In the genomic region with DNA sequence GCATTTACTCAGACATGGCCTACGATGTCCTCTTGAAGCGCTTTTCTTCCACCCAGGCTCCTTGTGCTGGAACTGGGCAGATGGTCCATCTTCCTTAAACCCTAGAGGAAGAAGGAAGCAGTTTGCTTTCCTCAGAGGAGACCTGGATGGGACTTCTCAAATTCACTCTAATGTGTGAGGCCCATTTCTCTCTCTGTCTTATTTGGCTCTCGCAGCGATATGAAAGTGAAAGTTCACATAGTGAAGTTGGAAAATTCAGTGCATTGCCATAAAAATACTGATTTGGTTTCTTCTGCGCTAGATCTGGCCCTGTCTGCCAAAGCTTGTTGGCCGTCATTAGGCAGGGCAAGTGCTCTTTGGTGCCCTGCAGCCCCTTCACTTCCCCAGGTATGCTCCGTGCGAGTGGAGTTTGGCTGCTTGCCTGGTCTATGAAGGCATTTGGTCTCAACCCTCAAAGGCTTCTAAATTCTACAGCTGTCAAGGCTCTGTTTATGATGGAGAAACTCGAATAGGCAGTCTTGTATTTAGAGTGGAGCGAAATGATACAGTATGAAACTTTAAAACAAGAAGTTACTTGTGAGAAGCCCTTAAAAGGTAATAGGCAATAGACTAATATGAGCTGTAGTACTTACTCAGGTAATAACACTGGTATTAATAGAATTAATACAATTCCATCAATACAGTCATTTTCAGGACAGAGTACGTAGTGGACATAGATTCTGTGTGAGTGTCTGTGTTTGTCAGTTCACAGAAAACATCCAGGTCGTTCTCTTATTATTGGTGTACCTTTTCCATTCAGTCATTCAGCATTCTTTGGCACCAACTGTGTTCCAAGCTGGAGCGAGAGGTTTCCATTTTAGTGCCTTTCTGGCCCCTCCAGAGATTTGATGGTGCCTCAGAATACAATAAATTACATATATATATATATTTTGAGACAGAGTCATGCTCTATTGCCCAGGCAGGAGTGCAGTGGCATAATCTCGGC, we compare ENCODE assay signal across 9 cellular contexts. TPM values are rescaled to one million over a fixed set of nuclear protein-coding genes. Genes with fewer than 3 reads are reported as not detected.
A peak's percentile ranks its signal among the peaks of the same experiment; 100 is the strongest.
DNase-seq lines count a peak whose midpoint lies in the region; ATAC-seq and TF ChIP-seq lines count a peak whose summit lies in the region.
"Had no signal": no experiment of that assay in that cellular context is flagged by ENCODE, and none has a peak within 500 bp of the region (broad histone marks: within the 10 kb centered on the region; RNA-seq: fewer than 3 reads in every experiment).

No MANE protein-coding gene starts in this region.

- H2AFZ ChIP-seq in KMS-11 (ENCODE audit: low read depth) (no peak overlapping the region), Karpas-422 (ENCODE audit: low read length) (no peak overlapping the region)

- peak in 1 of 7 experiments; percentile 14 for DNase-seq in CD8-positive, alpha-beta T cell
- DNase-seq in colonic mucosa (no peak), NCI-H774 (lab: John Stamatoyannopoulos, UW) (no peak), NCI-H1436 (lab: John Stamatoyannopoulos, UW) (no peak), Karpas-422 (no peak), NCI-H2081 (lab: John Stamatoyannopoulos, UW) (no peak)
- DNase-seq: effector CD4-positive, alpha-beta T cell had no signal

- peak overlapping the region; percentile 77 for H3K4me3 Mint-ChIP-seq in CD8-positive, alpha-beta T cell
- peak overlapping the region in 2 of 3 experiments; percentile 62 to 73 for H3K4me3 Mint-ChIP-seq in nephron

- H3K27me3 Mint-ChIP-seq in CD8-positive, alpha-beta T cell (ENCODE audit: low read depth), result no peaks in the 10 kb centered on the region
- no peaks in the 10 kb centered on the region for H3K27me3 Mint-ChIP-seq in nephron (ENCODE audit: low read depth)

- no peak for TF ChIP-seq CTCF in CD8-positive, alpha-beta T cell (IDR thresholded peaks at IDR 0.05)
- TF ChIP-seq CTCF in KMS-11 (conservative IDR thresholded peaks at IDR 0.05; ENCODE audit: low read depth, low read length) (no peak), colonic mucosa (IDR thresholded peaks at IDR 0.05) (no peak), nephron (IDR thresholded peaks at IDR 0.05; ENCODE audit: unreplicated experiment in 3 of 3) (no peak)

- no peak overlapping the region for H3K4me3 ChIP-seq in CD8-positive, alpha-beta T cell (ENCODE audit: low read depth, low read length)
- H3K4me3 ChIP-seq in KMS-11 (IDR thresholded peaks at IDR 0.05; ENCODE audit: insufficient read depth, low read depth, low read length) (no peak overlapping the region), colonic mucosa (peak overlapping the region; percentile 2), Karpas-422 (ENCODE audit: low read length) (no peak overlapping the region)

- H3K4me2 ChIP-seq in KMS-11 (0 out of 2 replicates have a peak overlapping the region, but pooled peaks have one; percentile 0), Karpas-422 (ENCODE audit: low read depth, low read length, poor library complexity, severe bottlenecking) (no peak overlapping the region)

- H3K27ac ChIP-seq in CD8-positive, alpha-beta T cell (ENCODE audit: low read depth, low read length), result no peak overlapping the region
- H3K27ac ChIP-seq in KMS-11, result no peak overlapping the region
- peak overlapping the region; percentile 66 for H3K27ac ChIP-seq in colonic mucosa
- H3K27ac ChIP-seq in Karpas-422 (ENCODE audit: low read length), result no peak overlapping the region

- no peak overlapping the region for H3K9ac ChIP-seq in KMS-11
- H3K9ac ChIP-seq in colonic mucosa (ENCODE audit: low read depth in 2 of 2, low read length in 2 of 2), result peak overlapping the region in 1 of 2 donors; percentile 27
- H3K9ac ChIP-seq in Karpas-422 (ENCODE audit: low read length), result no peak overlapping the region

- no peaks in the 10 kb centered on the region for H3K36me3 ChIP-seq in CD8-positive, alpha-beta T cell (ENCODE audit: insufficient read depth, low read length)
- no peaks in the 10 kb centered on the region for H3K36me3 ChIP-seq in KMS-11 (ENCODE audit: insufficient read depth)
- H3K36me3 ChIP-seq in colonic mucosa, result no peaks in the 10 kb centered on the region
- H3K36me3 ChIP-seq in Karpas-422 (ENCODE audit: insufficient read depth, low read length), result no peaks in the 10 kb centered on the region

- no peaks in the 10 kb centered on the region for H3K9me2 ChIP-seq in Karpas-422 (replicated peaks; ENCODE audit: insufficient read depth, low read length)

- POLR2A ChIA-PET in CD8-positive, alpha-beta T cell (lab: Charles Lee), result interaction anchor here (1.4 kb wide), 1 partner anchor 53 kb away, joined by 3 read pairs; the partner anchor contains the start of gene NECAP2

- H3K27me3 ChIP-seq in CD8-positive, alpha-beta T cell (ENCODE audit: insufficient read depth, low read length), result no peaks in the 10 kb centered on the region
- H3K27me3 ChIP-seq in KMS-11 (ENCODE audit: insufficient read depth, low read depth) (no peaks in the 10 kb centered on the region), colonic mucosa (no peaks in the 10 kb centered on the region), Karpas-422 (ENCODE audit: low read length) (no peaks in the 10 kb centered on the region)

- peak; percentile 40 for ATAC-seq in CD8-positive, alpha-beta T cell

- peaks cover 71% of the 10 kb centered on the region for H3K4me1 ChIP-seq in CD8-positive, alpha-beta T cell (ENCODE audit: insufficient read depth, low read length)
- peaks cover 42% of the 10 kb centered on the region for H3K4me1 ChIP-seq in KMS-11 (ENCODE audit: low read depth, poor library complexity, severe bottlenecking)
- peaks cover 4% of the 10 kb centered on the region for H3K4me1 ChIP-seq in colonic mucosa
- peaks cover 46% of the 10 kb centered on the region for H3K4me1 ChIP-seq in Karpas-422 (ENCODE audit: low read length)

- no peaks in the 10 kb centered on the region for H3K9me3 ChIP-seq in CD8-positive, alpha-beta T cell (ENCODE audit: low read length)
- H3K9me3 ChIP-seq in colonic mucosa, result no peaks in the 10 kb centered on the region
- no peaks in the 10 kb centered on the region for H3K9me3 ChIP-seq in Karpas-422 (ENCODE audit: low read length)

- peak overlapping the region; percentile 85 for H3K27ac Mint-ChIP-seq in CD8-positive, alpha-beta T cell
- peak overlapping the region; percentile 82 to 90 (median 89) for H3K27ac Mint-ChIP-seq in nephron

- no peaks in the 10 kb centered on the region for H3K9me3 Mint-ChIP-seq in CD8-positive, alpha-beta T cell
- H3K9me3 Mint-ChIP-seq in nephron, result no peaks in the 10 kb centered on the region

- H4K20me1 ChIP-seq in KMS-11 (ENCODE audit: insufficient read depth) (peaks cover 24% of the 10 kb centered on the region), Karpas-422 (ENCODE audit: insufficient read depth, low read depth, low read length) (peaks cover 66% of the 10 kb centered on the region)

- H3K4me1 Mint-ChIP-seq in CD8-positive, alpha-beta T cell (ENCODE audit: low read depth), result peaks cover 84% of the 10 kb centered on the region
- H3K4me1 Mint-ChIP-seq in nephron, result peaks cover 63% of the 10 kb centered on the region

- CTCF ChIA-PET in CD8-positive, alpha-beta T cell (lab: Charles Lee), result interaction anchor here (1.1 to 1.5 kb wide), 2 partner anchors 24 to 305 kb away, joined by 3 to 4 read pairs; no protein-coding TSS in a partner anchor

- intact Hi-C loops in CD8-positive, alpha-beta T cell (cut with DNase I, micrococcal nuclease), result no loop called here
- intact Hi-C loops in colonic mucosa (cut with DNase I), result no loop called here

- peaks cover 26% of the 10 kb centered on the region for H3K36me3 Mint-ChIP-seq in CD8-positive, alpha-beta T cell
- H3K36me3 Mint-ChIP-seq in nephron (ENCODE audit: low read depth), result peaks cover 13% of the 10 kb centered on the region

- H3K79me2 ChIP-seq in KMS-11 (ENCODE audit: insufficient read depth, low read depth), result peaks cover 95% of the 10 kb centered on the region
- H3K79me2 ChIP-seq in Karpas-422 (ENCODE audit: low read length), result peaks cover 95% of the 10 kb centered on the region

RNA-seq across cellular contexts. Expression of gene SZRD1, which starts 20.5 kb away (rescaled TPM):
- total RNA-seq in CD8-positive, alpha-beta T cell, result 100 to 1,000 TPM; 133 to 136 TPM
- total RNA-seq in colonic mucosa, result 100 to 1,000 TPM; 119 to 140 TPM
- total RNA-seq in Karpas-422 (2014; rRNA removed; shearing (Covaris generic); ENCODE audit: low replicate concordance), result 34.5 and 52.2 TPM in 2 replicates

RNA-seq across cellular contexts. Expression of gene FBXO42, which starts 35.2 kb away (rescaled TPM):
- total RNA-seq in CD8-positive, alpha-beta T cell, result 10 to 100 TPM; 18.0 to 18.2 TPM
- total RNA-seq in colonic mucosa, result 10 to 100 TPM; 15.0 to 17.8 TPM
- 27.9 and 31.7 TPM in 2 replicates for total RNA-seq in Karpas-422 (2014; rRNA removed; shearing (Covaris generic); ENCODE audit: low replicate concordance)

RNA-seq across cellular contexts. Expression of gene SPATA21, which starts 49.7 kb away (rescaled TPM):
- total RNA-seq in CD8-positive, alpha-beta T cell, result not detected
- not detected for total RNA-seq in colonic mucosa
- total RNA-seq in Karpas-422 (2014; rRNA removed; shearing (Covaris generic); ENCODE audit: low replicate concordance), result 1.2 and 1.4 TPM in 2 replicates

RNA-seq across cellular contexts. Expression of gene NECAP2, which starts 53.0 kb away (rescaled TPM):
- 10 to 100 TPM; 52.1 to 53.7 TPM for total RNA-seq in CD8-positive, alpha-beta T cell
- total RNA-seq in colonic mucosa, result 10 to 100 TPM; 46.4 to 57.7 TPM
- 50.4 and 54.9 TPM in 2 replicates for total RNA-seq in Karpas-422 (2014; rRNA removed; shearing (Covaris generic); ENCODE audit: low replicate concordance)
